In genomic region chr6:43702147-43702521, GRCh38 we compare ENCODE assay signal across 12 cellular contexts. TPM values are rescaled to one million over a fixed set of nuclear protein-coding genes. Genes with fewer than 3 reads are reported as not detected.
A peak's percentile ranks its signal among the peaks of the same experiment; 100 is the strongest.
DNase-seq lines count a peak whose midpoint lies in the region; ATAC-seq, FAIRE-seq and TF ChIP-seq lines count a peak whose summit lies in the region.
"Had no signal": no experiment of that assay in that cellular context is flagged by ENCODE, and none has a peak within 500 bp of the region (broad histone marks: within the 10 kb centered on the region; RNA-seq: fewer than 3 reads in every experiment).

No MANE protein-coding gene starts in this region.

- H4K20me1 ChIP-seq in H1 (replicated peaks in 1 of 2; ENCODE audit: control insufficient read depth in 1 of 2, insufficient read depth in 2 of 2, low read length in 2 of 2) = no peaks in the 10 kb centered on the region

- WGBS in H1 (ENCODE audit: extremely low coverage in 1 of 2, insufficient coverage in 1 of 2, insufficient read length in 1 of 2, insufficient replicate concordance in 2 of 2, low coverage in 1 of 2, low lambda C conversion rate in 2 of 2, missing lambda C conversion rate in 1 of 2), 2 experiments = 31% methylated on average over 2 of the region's 2 CpGs; no CpG with 5 or more reads in 1 of the 2 experiments
- WGBS in transverse colon (ENCODE audit: low coverage in 1 of 2), 2 donors = 19% methylated on average over 2 of the region's 2 CpGs; no CpG with 5 or more reads in 1 of the 2 donors

- peak overlapping the region; percentile 55 for H4K5ac ChIP-seq in H1 (ENCODE audit: insufficient read length, low read depth, low read length)

- no peaks in the 10 kb centered on the region for H3K36me3 ChIP-seq in H1 (ENCODE audit: control insufficient read depth in 2 of 4, insufficient read depth in 4 of 4, low read length in 3 of 4)
- H3K36me3 ChIP-seq in muscle layer of colon (ENCODE audit: insufficient read depth, low read length) = no peaks in the 10 kb centered on the region
- H3K36me3 ChIP-seq in transverse colon = no peaks in the 10 kb centered on the region

- peak overlapping the region; percentile 63; the same call in 1 of the 2 replicates for H2BK15ac ChIP-seq in H1 (ENCODE audit: low read length)

- peak overlapping the region; percentile 99 for H2BK20ac ChIP-seq in H1 (ENCODE audit: low read length)

- no peak for FAIRE-seq in H1 (lab: Jason Lieb, UNC)
- FAIRE-seq: A204.1 had no signal

- peak overlapping the region; percentile 100 for H2BK12ac ChIP-seq in H1 (ENCODE audit: low read depth, low read length)

- H3K79me2 ChIP-seq in H1 (ENCODE audit: control insufficient read depth in 1 of 2, insufficient read depth in 2 of 2, low read length in 2 of 2) = no peaks in the 10 kb centered on the region

- H3K9me3 ChIP-seq in H1 (ENCODE audit: insufficient read depth in 2 of 2, low read depth in 1 of 2, low read length in 1 of 2) (no peaks in the 10 kb centered on the region), muscle layer of colon (ENCODE audit: low read length) (no peaks in the 10 kb centered on the region), transverse colon (no peaks in the 10 kb centered on the region)

- no peak overlapping the region for H3K23ac ChIP-seq in H1 (ENCODE audit: insufficient read length)

- peak overlapping the region; percentile 84 for H3K18ac ChIP-seq in H1 (ENCODE audit: extremely low read depth, low read length)

- CTCF ChIA-PET in H1 (lab: Charles Lee; ENCODE audit: partially characterized antibody) = no interaction called here

- POLR2A ChIA-PET in H1 (lab: Charles Lee; ENCODE audit: partially characterized antibody) = interaction anchor here (0.9 kb wide), 1 partner anchor 17 kb away, joined by 3 read pairs; no protein-coding TSS in a partner anchor

- TF ChIP-seq RAD21 in H1 (IDR thresholded peaks at IDR 0.05 in 1 of 2, conservative IDR thresholded peaks at IDR 0.05 in 1 of 2; ENCODE audit: low read depth in 2 of 2, low read length in 2 of 2) = no peak

- H3K4ac ChIP-seq in H1 (replicated peaks; ENCODE audit: insufficient read length, low read depth, low read length) = peak overlapping the region; percentile 25

- peak overlapping the region; percentile 79 for H3K27ac ChIP-seq in H1 (ENCODE audit: low read depth, low read length)
- H3K27ac ChIP-seq in muscle layer of colon (ENCODE audit: low read depth, low read length) = peak overlapping the region; percentile 80
- H3K27ac ChIP-seq in transverse colon = peak overlapping the region; percentile 72 to 84 (median 80)

- peak overlapping the region; percentile 59 to 90 for H3K4me2 ChIP-seq in H1 (ENCODE audit: insufficient read depth in 1 of 2, low read depth in 2 of 2, low read length in 2 of 2)

- H3K4me3 ChIP-seq in H1 (ENCODE audit: extremely low read depth in 1 of 4, insufficient read depth in 2 of 4, low read depth in 3 of 4, low read length in 4 of 4) (peak overlapping the region in 3 of 4 experiments; percentile 7 to 48 (median 18); a peak in 4 of 8 replicates), muscle layer of colon (ENCODE audit: low read depth in 1 of 2, low read length in 2 of 2) (peak overlapping the region in 1 of 2 donors; percentile 29), transverse colon (no peak overlapping the region)

- no peak for TF ChIP-seq CTCF in H1 (IDR thresholded peaks at IDR 0.05; ENCODE audit: control extremely low read depth in 1 of 3, insufficient read depth in 1 of 3, low read depth in 1 of 3, low read length in 3 of 3)
- no peak for TF ChIP-seq CTCF in transverse colon (IDR thresholded peaks at IDR 0.05)

- intact Hi-C loops in transverse colon (cut with DNase I; ENCODE audit: low total_unique reads) = no loop called here

- no peak for TF ChIP-seq EP300 in H1 (IDR thresholded peaks at IDR 0.05; ENCODE audit: borderline replicate concordance in 1 of 2, low read depth in 2 of 2, low read length in 2 of 2)
- TF ChIP-seq EP300 in transverse colon (IDR thresholded peaks at IDR 0.05; ENCODE audit: low read depth) = no peak

- no peaks in the 10 kb centered on the region for H3K36me3 Mint-ChIP-seq in activated naive CD4-positive, alpha-beta T cell treated with anti-CD3 and anti-CD28 coated beads, Interleukin-2, amount 50 U/mL, for 72 hours

- H3K27ac Mint-ChIP-seq in activated naive CD4-positive, alpha-beta T cell treated with anti-CD3 and anti-CD28 coated beads, Interleukin-2, amount 50 U/mL, for 72 hours = no peak overlapping the region

- H2AFZ ChIP-seq in H1 (ENCODE audit: low read length) = no peak overlapping the region

- DNase-seq in NCI-H82 (lab: John Stamatoyannopoulos, UW) (peak; percentile 59), NCI-H82 treated with DMSO at 0.1 percent for 48 hours (lab: John Stamatoyannopoulos, UW; ENCODE audit: unreplicated experiment) (no peak), H1 (ENCODE audit: low read depth in 1 of 2, low spot score in 2 of 2) (no peak), transverse colon (no peak), GM19240 (ENCODE audit: insufficient read length, low spot score) (no peak)
- DNase-seq in activated naive CD4-positive, alpha-beta T cell treated with anti-CD3 and anti-CD28 coated beads, Interleukin-2, amount 50 U/mL, for 72 hours (ENCODE audit: low spot score in 2 of 2) = no peak
- DNase-seq: activated CD8-positive, alpha-beta memory T cell treated with anti-CD3 and anti-CD28 coated beads for 24 hours; NCI-H2171 treated with DMSO at 0.1 percent for 48 hours had no signal

- H3K14ac ChIP-seq in H1 (ENCODE audit: insufficient read length) = no peak overlapping the region

- H4K8ac ChIP-seq in H1 (ENCODE audit: extremely low read depth, insufficient read depth, low read length) = no peak overlapping the region

- in situ Hi-C loops in transverse colon (cut with MboI; ENCODE audit: low pct_ligation_motif_present in 1 of 4, low pct_unique_long_range_greater_than_20kb in 1 of 4, low sequenced_read_pairs in 3 of 4) = no loop called here

- H3K23me2 ChIP-seq in H1 (ENCODE audit: low read depth, low read length) = peaks cover 7% of the 10 kb centered on the region; the same call in 1 of the 2 replicates

- H3K9ac ChIP-seq in H1 (replicated peaks in 1 of 4; ENCODE audit: extremely low read depth in 1 of 4, low read depth in 3 of 4, low read length in 3 of 4) (no peak overlapping the region; a peak in 1 of 7 replicates), muscle layer of colon (ENCODE audit: low read length) (no peak overlapping the region)

- no peaks in the 10 kb centered on the region for H3K79me1 ChIP-seq in H1 (ENCODE audit: low read depth, low read length)

- H2AK5ac ChIP-seq in H1 (ENCODE audit: low read depth, low read length) = 0 out of 2 replicates have a peak overlapping the region, but pooled peaks have one; percentile 75

- H3K4me1 ChIP-seq in H1 (replicated peaks in 1 of 4; ENCODE audit: control insufficient read depth in 3 of 4, insufficient read depth in 4 of 4, low read length in 3 of 4) = peaks cover 20 to 31% (median 24%) of the 10 kb centered on the region in 4 experiments
- H3K4me1 ChIP-seq in muscle layer of colon (ENCODE audit: insufficient read depth, low read length) = peaks cover 32% of the 10 kb centered on the region
- H3K4me1 ChIP-seq in transverse colon = peaks cover 27 to 79% (median 59%) of the 10 kb centered on the region in 4 donors

- H3K9me3 Mint-ChIP-seq in activated naive CD4-positive, alpha-beta T cell treated with anti-CD3 and anti-CD28 coated beads, Interleukin-2, amount 50 U/mL, for 72 hours = no peaks in the 10 kb centered on the region

- peak overlapping the region; percentile 25 for H2BK120ac ChIP-seq in H1 (replicated peaks; ENCODE audit: low read depth, low read length)

- peak overlapping the region; percentile 49 for H3K56ac ChIP-seq in H1 (replicated peaks; ENCODE audit: insufficient read length, low read depth, low read length)

- ATAC-seq in HG03342 (IDR thresholded peaks at IDR 0.05; ENCODE audit: unreplicated experiment) = no peak
- ATAC-seq in activated naive CD4-positive, alpha-beta T cell treated with anti-CD3 and anti-CD28 coated beads, Interleukin-2, amount 50 U/mL, for 72 hours = no peak

- no peaks in the 10 kb centered on the region for H3K27me3 ChIP-seq in H1 (replicated peaks in 1 of 4; ENCODE audit: control insufficient read depth in 3 of 4, extremely low read depth in 1 of 4, insufficient read depth in 3 of 4, low read length in 3 of 4)
- no peaks in the 10 kb centered on the region for H3K27me3 ChIP-seq in muscle layer of colon (ENCODE audit: control insufficient read depth in 1 of 2, insufficient read depth in 2 of 2, low read length in 2 of 2)
- H3K27me3 ChIP-seq in transverse colon = no peaks in the 10 kb centered on the region

- TF ChIP-seq POLR2A in H1 (IDR thresholded peaks at IDR 0.05; ENCODE audit: control extremely low read depth in 1 of 2, low read depth in 2 of 2, low read length in 2 of 2) = no peak
- TF ChIP-seq POLR2A in transverse colon (IDR thresholded peaks at IDR 0.05) = no peak

- peak overlapping the region; percentile 89 for H2BK5ac ChIP-seq in H1 (ENCODE audit: low read depth, low read length)

- peak overlapping the region; percentile 71 for H4K91ac ChIP-seq in H1 (replicated peaks; ENCODE audit: insufficient read length, low read length)

RNA-seq across cellular contexts. Expression of gene MRPS18A, which starts 14.5 kb away (rescaled TPM):
- 48.3 and 52.1 TPM in 2 replicates for total RNA-seq in H1 (2021; fragmentation: NEBNext Ultra II Directional; extraction: Animal tissue kit (Norgen Biotek cat#: 25700))
- 121 and 129 TPM in 2 replicates for polyA plus RNA-seq in H1 (2011; rRNA removed)
- 115 TPM for polyA plus RNA-seq in H1 (2011; cell fraction: cytosol; rRNA removed)
- polyA plus RNA-seq in H1 (2011; cell fraction: nucleus; rRNA removed) = 95.2 TPM
- polyA plus RNA-seq in H1 (2012, experiment 1 of 2) = 70.4 to 84.7 TPM (median 74.9 TPM) in 4 replicates
- 103 TPM for polyA plus RNA-seq in H1 (2012, experiment 2 of 2)
- 61.3 TPM for polyA plus RNA-seq in H1 (2013, experiment 1 of 2)
- polyA plus RNA-seq in H1 (2013, experiment 2 of 2) = 58.7 TPM
- 95.6 and 97.8 TPM in 2 replicates for polyA minus RNA-seq in H1 (2011; rRNA and poly(A)+ RNA removed)
- 36.3 TPM for polyA minus RNA-seq in H1 (2011; cell fraction: cytosol; rRNA and poly(A)+ RNA removed)
- polyA minus RNA-seq in H1 (2011; cell fraction: nucleus; rRNA and poly(A)+ RNA removed) = 63.1 TPM
- 10 to 100 TPM; 25.4 to 48.6 (median 40.3) TPM for total RNA-seq in transverse colon
- 10 to 100 TPM; 37.8 to 51.5 TPM for total RNA-seq in activated naive CD4-positive, alpha-beta T cell treated with anti-CD3 and anti-CD28 coated beads, Interleukin-2, amount 50 U/mL, for 72 hours

RNA-seq across cellular contexts. Expression of gene RSPH9, which starts 57.3 kb away (rescaled TPM):
- 0.15 TPM in 1 of 2 replicates, not detected in the other for total RNA-seq in H1 (2021; fragmentation: NEBNext Ultra II Directional; extraction: Animal tissue kit (Norgen Biotek cat#: 25700))
- polyA plus RNA-seq in H1 (2011; rRNA removed) = 0.23 and 0.25 TPM in 2 replicates
- polyA plus RNA-seq in H1 (2011; cell fraction: cytosol; rRNA removed) = 0.23 TPM
- 0.36 TPM for polyA plus RNA-seq in H1 (2011; cell fraction: nucleus; rRNA removed)
- 0.73 to 0.93 TPM (median 0.80 TPM) in 4 replicates for polyA plus RNA-seq in H1 (2012, experiment 1 of 2)
- polyA plus RNA-seq in H1 (2012, experiment 2 of 2) = 1.00 TPM
- polyA plus RNA-seq in H1 (2013, experiment 1 of 2) = 0.22 TPM
- 0.15 TPM for polyA plus RNA-seq in H1 (2013, experiment 2 of 2)
- polyA minus RNA-seq in H1 (2011; rRNA and poly(A)+ RNA removed) = 0.06 and 0.22 TPM in 2 replicates
- not detected for polyA minus RNA-seq in H1 (2011; cell fraction: cytosol; rRNA and poly(A)+ RNA removed)
- polyA minus RNA-seq in H1 (2011; cell fraction: nucleus; rRNA and poly(A)+ RNA removed) = 0.30 TPM
- not detected for total RNA-seq in transverse colon
- under 1 TPM; 0.09 to 0.21 TPM for total RNA-seq in activated naive CD4-positive, alpha-beta T cell treated with anti-CD3 and anti-CD28 coated beads, Interleukin-2, amount 50 U/mL, for 72 hours
- total RNA-seq: HT1080 had no signal

Comparison
In these comparisons a context has a peak if more than half of its experiments do, and no peak if none do; other contexts are left out.
1. H3K4me3 ChIP-seq: peak in H1 (3 of 4); none in transverse colon (0 of 4).
2. Peak in every context shown above with its lines, with median percentiles within 50 percentile points of each other: H3K27ac ChIP-seq.